In the genomic region with DNA sequence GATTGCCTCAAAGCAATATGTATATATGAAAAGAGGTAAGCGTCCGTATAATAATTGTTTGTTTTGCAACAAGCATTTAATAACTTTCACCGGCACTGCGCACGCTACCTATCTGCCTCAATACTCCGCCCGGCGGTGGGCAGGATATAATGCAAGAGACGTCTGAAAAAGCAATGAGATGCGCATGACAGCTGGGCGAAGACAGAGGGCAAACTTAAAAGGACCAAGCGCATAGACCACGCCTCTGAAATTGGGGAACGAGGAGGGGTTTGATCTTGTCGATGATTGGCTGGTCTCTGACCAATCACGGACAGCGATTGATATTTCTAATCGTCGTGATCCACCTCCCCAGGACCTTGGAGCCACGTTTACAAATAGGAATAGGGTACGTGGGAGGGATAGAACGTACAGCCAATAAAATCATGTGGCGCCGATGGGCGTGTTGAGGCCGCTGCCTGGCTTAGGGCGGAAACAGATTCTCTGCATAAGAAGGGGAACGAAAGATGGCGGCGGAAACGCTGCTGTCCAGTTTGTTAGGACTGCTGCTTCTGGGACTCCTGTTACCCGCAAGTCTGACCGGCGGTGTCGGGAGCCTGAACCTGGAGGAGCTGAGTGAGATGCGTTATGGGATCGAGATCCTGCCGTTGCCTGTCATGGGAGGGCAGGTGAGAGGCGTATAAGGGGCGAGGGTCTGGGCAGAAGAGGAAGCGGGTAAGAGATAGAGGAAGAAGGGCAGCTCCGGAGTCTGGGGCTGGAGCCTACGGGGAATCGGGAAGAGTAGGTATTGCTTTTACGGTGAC, we compare ENCODE assay signal across 7 cellular contexts.
A peak's percentile ranks its signal among the peaks of the same experiment; 100 is the strongest.
DNase-seq lines count a peak whose midpoint lies in the region; ATAC-seq and TF ChIP-seq lines count a peak whose summit lies in the region.

A gene with protein sequence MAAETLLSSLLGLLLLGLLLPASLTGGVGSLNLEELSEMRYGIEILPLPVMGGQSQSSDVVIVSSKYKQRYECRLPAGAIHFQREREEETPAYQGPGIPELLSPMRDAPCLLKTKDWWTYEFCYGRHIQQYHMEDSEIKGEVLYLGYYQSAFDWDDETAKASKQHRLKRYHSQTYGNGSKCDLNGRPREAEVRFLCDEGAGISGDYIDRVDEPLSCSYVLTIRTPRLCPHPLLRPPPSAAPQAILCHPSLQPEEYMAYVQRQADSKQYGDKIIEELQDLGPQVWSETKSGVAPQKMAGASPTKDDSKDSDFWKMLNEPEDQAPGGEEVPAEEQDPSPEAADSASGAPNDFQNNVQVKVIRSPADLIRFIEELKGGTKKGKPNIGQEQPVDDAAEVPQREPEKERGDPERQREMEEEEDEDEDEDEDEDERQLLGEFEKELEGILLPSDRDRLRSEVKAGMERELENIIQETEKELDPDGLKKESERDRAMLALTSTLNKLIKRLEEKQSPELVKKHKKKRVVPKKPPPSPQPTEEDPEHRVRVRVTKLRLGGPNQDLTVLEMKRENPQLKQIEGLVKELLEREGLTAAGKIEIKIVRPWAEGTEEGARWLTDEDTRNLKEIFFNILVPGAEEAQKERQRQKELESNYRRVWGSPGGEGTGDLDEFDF (plus strand): TSS at position 474 of the 800 bp plus-strand sequence. CDS start 30 bp downstream, at position 504.

- TF ChIP-seq POLR2A in GM18505 (IDR thresholded peaks at IDR 0.05; ENCODE audit: borderline replicate concordance, extremely low read depth, insufficient read depth, insufficient read length) = peak; percentile 97

- DNase-seq in NCI-H1930 (lab: John Stamatoyannopoulos, UW) = peak; percentile 98 to 99
- DNase-seq in T-helper 22 cell (ENCODE audit: low read depth) = peak; percentile 96
- DNase-seq in astrocyte of the hippocampus (ENCODE audit: low read depth, low spot score) = peak; percentile 100
- peak; percentile 97 to 99 for DNase-seq in hippocampal formation (lab: John Stamatoyannopoulos, UW)
- DNase-seq in retina = peak; percentile 94

- ATAC-seq in GM18505 (IDR thresholded peaks at IDR 0.05; ENCODE audit: unreplicated experiment) = peak; percentile 95
- ATAC-seq in HG02973 (IDR thresholded peaks at IDR 0.05; ENCODE audit: unreplicated experiment) = peak; percentile 94

Comparison
In these comparisons a context has a peak if more than half of its experiments do, and no peak if none do; other contexts are left out.
1. Peak in every context shown above with its lines: DNase-seq and ATAC-seq.